13 cellular contexts compared by ENCODE assay signal in genomic region chr13:99321709-99322108, GRCh38. TPM values are rescaled to one million over a fixed set of nuclear protein-coding genes. Genes with fewer than 3 reads are reported as not detected.
DNase-seq lines count a peak whose midpoint lies in the region; ATAC-seq and TF ChIP-seq lines count a peak whose summit lies in the region.
"Had no signal": no experiment of that assay in that cellular context is flagged by ENCODE, and none has a peak within 500 bp of the region (broad histone marks: within the 10 kb centered on the region; RNA-seq: fewer than 3 reads in every experiment).

No MANE protein-coding gene starts in this region.

- DNase-seq in activated CD4-positive, alpha-beta T cell treated with anti-CD3 and anti-CD28 coated beads, Interleukin-2, amount 10 ng/mL, durations not matched to agents 24 days and 14 days = no peak
- DNase-seq in activated CD4-positive, alpha-beta T cell treated with anti-CD3 and anti-CD28 coated beads, Interleukin-2, amount 50 U/mL, for 4 hours = no peak
- peak; percentile 56 to 60 for DNase-seq in SJSA1 (ENCODE audit: low read depth in 1 of 2, low spot score in 2 of 2)
- DNase-seq in esophagus squamous epithelium (lab: John Stamatoyannopoulos, UW) = no peak
- DNase-seq in stimulated activated effector memory CD8-positive, alpha-beta T cell treated with anti-CD3 and anti-CD28 coated beads, Interleukin-12 subunit alpha, Interleukin-12 subunit beta, amount 100 ng/mL, for 72 hours (ENCODE audit: low spot score in 2 of 2) = peak in 1 of 2 donors; percentile 40
- no peak for DNase-seq in hypothalamus (lab: John Stamatoyannopoulos, UW)
- DNase-seq in stimulated activated CD4-positive, alpha-beta T cell treated with anti-CD3 and anti-CD28 coated beads, Interleukin-12 subunit alpha, Interleukin-12 subunit beta, amount 100 ng/mL, for 4 hours = no peak
- DNase-seq in NCI-H510A (lab: John Stamatoyannopoulos, UW) = no peak
- DNase-seq: DMS79, NCI-H2029 treated with DMSO at 0.1 percent for 48 hours, right lobe of liver had no signal

- H3K27ac ChIP-seq in SJSA1 (peak overlapping the region; percentile 25), esophagus squamous epithelium (peak overlapping the region in 3 of 4 donors; percentile 24 to 68 (median 48))
- H3K27ac ChIP-seq: epithelial cell of prostate, right lobe of liver had no signal

- TF ChIP-seq CTCF in esophagus squamous epithelium (IDR thresholded peaks at IDR 0.05) = no peak

- intact Hi-C loops in activated CD4-positive, alpha-beta T cell treated with anti-CD3 and anti-CD28 coated beads, Interleukin-2, amount 10 ng/mL, durations not matched to agents 24 days and 14 days (cut with micrococcal nuclease) = loop anchor here (1.0 to 5.0 kb wide), 12 partner anchors 7 to 235 kb away; partner anchors contain the start of gene GPR18
- intact Hi-C loops in esophagus squamous epithelium (cut with DNase I) = no loop called here

- peak overlapping the region; percentile 63 for H3K4me3 Mint-ChIP-seq in activated CD4-positive, alpha-beta T cell treated with anti-CD3 and anti-CD28 coated beads, Interleukin-2, amount 10 ng/mL, durations not matched to agents 24 days and 14 days
- peak overlapping the region; percentile 44 for H3K4me3 Mint-ChIP-seq in stimulated activated effector memory CD8-positive, alpha-beta T cell treated with anti-CD3 and anti-CD28 coated beads, Interleukin-12 subunit alpha, Interleukin-12 subunit beta, amount 100 ng/mL, for 72 hours
- H3K4me3 Mint-ChIP-seq: brain had no signal

- no peak for TF ChIP-seq POLR2A in esophagus squamous epithelium (IDR thresholded peaks at IDR 0.05)

- H3K36me3 ChIP-seq in SJSA1 (no peaks in the 10 kb centered on the region; the same call in 1 of the 2 replicates), esophagus squamous epithelium (peaks cover 0 to 55% (median 0%) of the 10 kb centered on the region in 3 donors)
- H3K36me3 ChIP-seq: right lobe of liver had no signal

- H3K4me3 ChIP-seq in SJSA1 = no peak overlapping the region
- no peak overlapping the region for H3K4me3 ChIP-seq in esophagus squamous epithelium
- H3K4me3 ChIP-seq: right lobe of liver had no signal

- H3K27me3 ChIP-seq in SJSA1 (replicated peaks) (no peaks in the 10 kb centered on the region), esophagus squamous epithelium (no peaks in the 10 kb centered on the region)
- H3K27me3 ChIP-seq: right lobe of liver had no signal

- peaks cover 50% of the 10 kb centered on the region for H3K4me1 ChIP-seq in SJSA1 (replicated peaks)
- H3K4me1 ChIP-seq in esophagus squamous epithelium = peaks cover 13 to 41% (median 22%) of the 10 kb centered on the region in 3 donors
- H3K4me1 ChIP-seq: right lobe of liver had no signal

- H3K27ac Mint-ChIP-seq in activated CD4-positive, alpha-beta T cell treated with anti-CD3 and anti-CD28 coated beads, Interleukin-2, amount 10 ng/mL, durations not matched to agents 24 days and 14 days = peak overlapping the region; percentile 98
- H3K27ac Mint-ChIP-seq in stimulated activated effector memory CD8-positive, alpha-beta T cell treated with anti-CD3 and anti-CD28 coated beads, Interleukin-12 subunit alpha, Interleukin-12 subunit beta, amount 100 ng/mL, for 72 hours = peak overlapping the region; percentile 91

- ATAC-seq in stimulated activated effector memory CD8-positive, alpha-beta T cell treated with anti-CD3 and anti-CD28 coated beads, Interleukin-12 subunit alpha, Interleukin-12 subunit beta, amount 100 ng/mL, for 72 hours = no peak

- no peaks in the 10 kb centered on the region for H3K27me3 Mint-ChIP-seq in activated CD4-positive, alpha-beta T cell treated with anti-CD3 and anti-CD28 coated beads, Interleukin-2, amount 10 ng/mL, durations not matched to agents 24 days and 14 days
- H3K27me3 Mint-ChIP-seq: brain had no signal

- H3K36me3 Mint-ChIP-seq in activated CD4-positive, alpha-beta T cell treated with anti-CD3 and anti-CD28 coated beads, Interleukin-2, amount 10 ng/mL, durations not matched to agents 24 days and 14 days (ENCODE audit: low read depth) = peaks cover 39% of the 10 kb centered on the region
- H3K36me3 Mint-ChIP-seq in stimulated activated effector memory CD8-positive, alpha-beta T cell treated with anti-CD3 and anti-CD28 coated beads, Interleukin-12 subunit alpha, Interleukin-12 subunit beta, amount 100 ng/mL, for 72 hours = peaks cover 56% of the 10 kb centered on the region

- H3K4me1 Mint-ChIP-seq in activated CD4-positive, alpha-beta T cell treated with anti-CD3 and anti-CD28 coated beads, Interleukin-2, amount 10 ng/mL, durations not matched to agents 24 days and 14 days = peaks cover 60% of the 10 kb centered on the region
- H3K4me1 Mint-ChIP-seq in stimulated activated effector memory CD8-positive, alpha-beta T cell treated with anti-CD3 and anti-CD28 coated beads, Interleukin-12 subunit alpha, Interleukin-12 subunit beta, amount 100 ng/mL, for 72 hours = peaks cover 61% of the 10 kb centered on the region
- H3K4me1 Mint-ChIP-seq: brain had no signal

- H3K9me3 ChIP-seq in SJSA1 (replicated peaks) = no peaks in the 10 kb centered on the region
- no peaks in the 10 kb centered on the region for H3K9me3 ChIP-seq in esophagus squamous epithelium
- H3K9me3 ChIP-seq: right lobe of liver had no signal

- peaks cover under 1% of the 10 kb centered on the region for H3K9me3 Mint-ChIP-seq in activated CD4-positive, alpha-beta T cell treated with anti-CD3 and anti-CD28 coated beads, Interleukin-2, amount 10 ng/mL, durations not matched to agents 24 days and 14 days
- H3K9me3 Mint-ChIP-seq in stimulated activated effector memory CD8-positive, alpha-beta T cell treated with anti-CD3 and anti-CD28 coated beads, Interleukin-12 subunit alpha, Interleukin-12 subunit beta, amount 100 ng/mL, for 72 hours = no peaks in the 10 kb centered on the region
- H3K9me3 Mint-ChIP-seq: brain had no signal

RNA-seq across cellular contexts. Expression of gene GPR183, which starts 14.5 kb away (rescaled TPM):
- total RNA-seq in activated CD4-positive, alpha-beta T cell treated with anti-CD3 and anti-CD28 coated beads, Interleukin-2, amount 10 ng/mL, durations not matched to agents 24 days and 14 days = 36.8 and 37.1 TPM in 2 replicates
- total RNA-seq in SJSA1 (2014; rRNA removed; shearing (Covaris generic)) = 49.6 and 49.7 TPM in 2 replicates
- 1 to 10 TPM in 3 of 4 donors, under 1 TPM in 1; 0.53 to 9.5 (median 3.2) TPM for total RNA-seq in esophagus squamous epithelium

Comparison
In these comparisons a context has a peak if more than half of its experiments do, and no peak if none do; other contexts are left out.
1. DNase-seq: peak in SJSA1 (2 of 2); none in activated CD4-positive, alpha-beta T cell treated with anti-CD3 and anti-CD28 coated beads, Interleukin-2, amount 10 ng/mL, durations not matched to agents 24 days and 14 days (single experiment), activated CD4-positive, alpha-beta T cell treated with anti-CD3 and anti-CD28 coated beads, Interleukin-2, amount 50 U/mL, for 4 hours (0 of 2), esophagus squamous epithelium (single experiment), hypothalamus (0 of 51), stimulated activated CD4-positive, alpha-beta T cell treated with anti-CD3 and anti-CD28 coated beads, Interleukin-12 subunit alpha, Interleukin-12 subunit beta, amount 100 ng/mL, for 4 hours (single experiment) and NCI-H510A (single experiment).